25 cellular contexts compared by ENCODE assay signal in genomic region chr2:148096012-148096411, GRCh38.
DNase-seq lines count a peak whose midpoint lies in the region; ATAC-seq, FAIRE-seq and TF ChIP-seq lines count a peak whose summit lies in the region.
"Had no signal": no experiment of that assay in that cellular context is flagged by ENCODE, and none has a peak within 500 bp of the region (broad histone marks: within the 10 kb centered on the region; RNA-seq: fewer than 3 reads in every experiment).

No MANE protein-coding gene starts in this region.

- BruUV-seq in Panc1 (replicated peaks; lab: Mats Ljungman, UMichigan) (no TSS peak), endothelial cell of umbilical vein (replicated peaks; lab: Mats Ljungman, UMichigan) (no TSS peak)

- no peak for TF ChIP-seq EP300 in tibial nerve (IDR thresholded peaks at IDR 0.05)

- ATAC-seq in Panc1: no peak
- ATAC-seq: activated T-helper 17 cell treated with anti-CD3 and anti-CD28 coated beads, Interleukin-2, amount 50 U/mL, for 72 hours; left lung; stimulated activated naive CD8-positive, alpha-beta T cell treated with anti-CD3 and anti-CD28 coated beads, Interleukin-15, amount 100 ng/mL, for 72 hours had no signal

- intact Hi-C loops in Panc1 (cut with micrococcal nuclease; ENCODE audit: unreplicated experiment) (no loop called here), endothelial cell of umbilical vein (cut with micrococcal nuclease) (loop anchor here (2.0 to 10.0 kb wide), 3 partner anchors 75 to 1951 kb away; partner anchors contain the start of genes MBD5 and ORC4)

- H3K36me3 ChIP-seq in Panc1 (ENCODE audit: control insufficient read depth, insufficient read depth, low read length): no peaks in the 10 kb centered on the region
- no peaks in the 10 kb centered on the region for H3K36me3 ChIP-seq in endothelial cell of umbilical vein (ENCODE audit: control insufficient read depth in 2 of 2, extremely low read depth in 1 of 2, insufficient read depth in 2 of 2, low read length in 2 of 2)
- H3K36me3 ChIP-seq in smooth muscle cell (ENCODE audit: low read depth): no peaks in the 10 kb centered on the region
- H3K36me3 ChIP-seq in tibial nerve: no peaks in the 10 kb centered on the region
- H3K36me3 ChIP-seq: brain microvascular endothelial cell, left lung, spleen, vagina had no signal

- in situ Hi-C loops in Panc1 (cut with HindIII; ENCODE audit: low pct_unique_long_range_greater_than_20kb, low sequenced_read_pairs): no loop called here

- H2AFZ ChIP-seq in endothelial cell of umbilical vein (ENCODE audit: low read depth, low read length) (no peak overlapping the region), smooth muscle cell (ENCODE audit: low read depth) (no peak overlapping the region)

- peak; percentile 84 for FAIRE-seq in endothelial cell of umbilical vein (lab: Jason Lieb, UNC)
- no peak for FAIRE-seq in GM12892 (lab: Jason Lieb, UNC)

- no peaks in the 10 kb centered on the region for H3F3A ChIP-seq in smooth muscle cell (ENCODE audit: low read depth)

- H3K4me2 ChIP-seq in endothelial cell of umbilical vein (ENCODE audit: insufficient read depth, low read length) (no peak overlapping the region), smooth muscle cell (peak overlapping the region; percentile 6)
- H3K4me2 ChIP-seq: KMS-11 had no signal

- dilution Hi-C loops in endothelial cell of umbilical vein (cut with MboI; ENCODE audit: extremely low pct_ligation_motif_present, low sequenced_read_pairs): no loop called here

- CTCF ChIA-PET in Panc1 (lab: Charles Lee) (no interaction called here), endothelial cell of umbilical vein (lab: Charles Lee) (interaction anchor here (1.0 to 2.0 kb wide), 3 partner anchors 9 to 76 kb away, joined by 3 to 7 read pairs (median 3); partner anchors contain the start of genes MBD5 and ORC4)

- H4K20me1 ChIP-seq in endothelial cell of umbilical vein (replicated peaks; ENCODE audit: control insufficient read depth, extremely low read depth, insufficient read depth, low read length) (no peaks in the 10 kb centered on the region), smooth muscle cell (ENCODE audit: low read depth) (peaks cover 18% of the 10 kb centered on the region)

- H3K9me1 ChIP-seq in endothelial cell of umbilical vein (replicated peaks; ENCODE audit: control insufficient read depth, extremely low read depth, insufficient read depth, low read length): no peaks in the 10 kb centered on the region

- H3K27ac ChIP-seq in Panc1 (ENCODE audit: low read length): no peak overlapping the region
- H3K27ac ChIP-seq in endothelial cell of umbilical vein (ENCODE audit: insufficient read depth, low read depth, low read length): no peak overlapping the region
- peak overlapping the region; percentile 14 for H3K27ac ChIP-seq in smooth muscle cell (ENCODE audit: low read depth)
- H3K27ac ChIP-seq in tibial nerve: no peak overlapping the region
- H3K27ac ChIP-seq: brain microvascular endothelial cell, KMS-11, left lung, spleen, vagina had no signal

- TF ChIP-seq POLR2A in endothelial cell of umbilical vein (IDR thresholded peaks at IDR 0.05; ENCODE audit: low read depth, low read length) (no peak), GM12892 (IDR thresholded peaks at IDR 0.05; ENCODE audit: low read depth, low read length) (no peak), tibial nerve (IDR thresholded peaks at IDR 0.05) (no peak)

- DNase-seq in ELR (ENCODE audit: low read depth) (peak; percentile 25), Panc1 (ENCODE audit: low read depth, low spot score) (no peak), endothelial cell of umbilical vein (ENCODE audit: low read depth, low spot score) (peak; percentile 33), smooth muscle cell (lab: John Stamatoyannopoulos, UW; ENCODE audit: unreplicated experiment) (no peak), GM12892 (ENCODE audit: insufficient read length) (no peak), tibial nerve (ENCODE audit: low spot score in 2 of 2) (no peak), glomerular visceral epithelial cell (ENCODE audit: extremely low spot score) (no peak)
- DNase-seq: activated CD4-positive, alpha-beta T cell treated with anti-CD3 and anti-CD28 coated beads for 48 hours; activated naive CD4-positive, alpha-beta T cell treated with anti-CD3 and anti-CD28 coated beads, Interleukin-2, amount 10 ng/mL, durations not matched to agents 7 days and 5 days; brain microvascular endothelial cell; DND-41; effector CD4-positive, alpha-beta T cell; H9; head of caudate nucleus; islet precursor cell; left lung; NCI-H1436; NCI-H82; spleen; stimulated activated CD4-positive, alpha-beta T cell treated with anti-CD3 and anti-CD28 coated beads, Interleukin-2, amount 100 ng/mL, for 24 hours; stimulated activated naive CD8-positive, alpha-beta T cell treated with anti-CD3 and anti-CD28 coated beads, Interleukin-15, amount 100 ng/mL, for 72 hours; T1000 had no signal

- TF ChIP-seq CTCF in Panc1 (IDR thresholded peaks at IDR 0.05) (peak; percentile 8; the same call in 1 of the 2 replicates), endothelial cell of umbilical vein (IDR thresholded peaks at IDR 0.05; ENCODE audit: extremely low read depth in 1 of 2, insufficient read depth in 1 of 2, low read depth in 1 of 2, low read length in 2 of 2) (no peak), smooth muscle cell (IDR thresholded peaks at IDR 0.05; ENCODE audit: borderline replicate concordance, insufficient read depth, poor library complexity, severe bottlenecking) (no peak), tibial nerve (IDR thresholded peaks at IDR 0.05) (no peak)

- H3K9ac ChIP-seq in endothelial cell of umbilical vein (replicated peaks; ENCODE audit: extremely low read depth, insufficient read depth, low read length) (peak overlapping the region; percentile 9), smooth muscle cell (ENCODE audit: low read depth) (no peak overlapping the region)
- H3K9ac ChIP-seq: KMS-11 had no signal

- H3K4me1 ChIP-seq in Panc1 (ENCODE audit: control insufficient read depth, insufficient read depth, low read length): no peaks in the 10 kb centered on the region
- H3K4me1 ChIP-seq in endothelial cell of umbilical vein (ENCODE audit: control insufficient read depth, extremely low read depth, insufficient read depth, low read length): peaks cover 9% of the 10 kb centered on the region
- H3K4me1 ChIP-seq in smooth muscle cell (ENCODE audit: low read depth): no peaks in the 10 kb centered on the region
- H3K4me1 ChIP-seq in tibial nerve: no peaks in the 10 kb centered on the region
- H3K4me1 ChIP-seq: left lung, spleen, vagina had no signal

- H3K9me3 ChIP-seq in Panc1 (ENCODE audit: control insufficient read depth, insufficient read depth, low read depth, low read length) (no peaks in the 10 kb centered on the region), endothelial cell of umbilical vein (replicated peaks; ENCODE audit: control insufficient read depth, insufficient read depth, low read length) (no peaks in the 10 kb centered on the region), smooth muscle cell (replicated peaks; ENCODE audit: low read depth) (no peaks in the 10 kb centered on the region), tibial nerve (peaks cover 0 to 10% (median 0%) of the 10 kb centered on the region in 4 donors)
- H3K9me3 ChIP-seq: left lung, vagina had no signal

- POLR2A ChIA-PET in Panc1 (lab: Charles Lee) (no interaction called here), endothelial cell of umbilical vein (lab: Charles Lee) (no interaction called here)

- no peak overlapping the region for H3K4me3 ChIP-seq in Panc1 (ENCODE audit: low read depth in 2 of 2, low read length in 2 of 2)
- no peak overlapping the region for H3K4me3 ChIP-seq in endothelial cell of umbilical vein (replicated peaks in 1 of 3; ENCODE audit: insufficient read depth in 1 of 3, low read depth in 1 of 3, low read length in 3 of 3)
- H3K4me3 ChIP-seq in smooth muscle cell: no peak overlapping the region
- no peak overlapping the region for H3K4me3 ChIP-seq in tibial nerve
- H3K4me3 ChIP-seq: left lung, spleen, vagina had no signal

- H3K27me3 ChIP-seq in Panc1 (ENCODE audit: control insufficient read depth, insufficient read depth, low read length) (no peaks in the 10 kb centered on the region), endothelial cell of umbilical vein (ENCODE audit: control insufficient read depth in 2 of 2, insufficient read depth in 2 of 2, low read length in 2 of 2) (no peaks in the 10 kb centered on the region), smooth muscle cell (ENCODE audit: low read depth) (no peaks in the 10 kb centered on the region), tibial nerve (no peaks in the 10 kb centered on the region)
- H3K27me3 ChIP-seq: brain microvascular endothelial cell, left lung, spleen, vagina had no signal

- H3K79me2 ChIP-seq in endothelial cell of umbilical vein (ENCODE audit: control insufficient read depth, insufficient read depth, low read length) (no peaks in the 10 kb centered on the region), smooth muscle cell (ENCODE audit: low read depth) (no peaks in the 10 kb centered on the region)

TF ChIP-seq in endothelial cell of umbilical vein, 7 proteins besides CTCF, POLR2A, EP300 and RAD21:
- no peak for TF ChIP-seq MAX (IDR thresholded peaks at IDR 0.05; ENCODE audit: insufficient read depth, insufficient read length)
- no peak for TF ChIP-seq MYC (IDR thresholded peaks at IDR 0.05; ENCODE audit: low read depth, low read length)
- TF ChIP-seq EZH2 (IDR thresholded peaks at IDR 0.05; ENCODE audit: borderline replicate concordance, low read depth, low read length, severe bottlenecking): no peak
- no peak for TF ChIP-seq GATA2 (IDR thresholded peaks at IDR 0.05; ENCODE audit: insufficient read depth, insufficient read length, low read depth, low read length)
- TF ChIP-seq JUN (IDR thresholded peaks at IDR 0.05; ENCODE audit: borderline replicate concordance, insufficient read depth, insufficient read length, low read depth): no peak
- no peak for TF ChIP-seq POLR2AphosphoS5 (IDR thresholded peaks at IDR 0.05; ENCODE audit: insufficient read depth, low read depth, low read length)
- no peak for TF ChIP-seq FOS (IDR thresholded peaks at IDR 0.05; ENCODE audit: borderline replicate concordance, insufficient read depth, low read length)

Comparison
In these comparisons a context has a peak if more than half of its experiments do, and no peak if none do; other contexts are left out.
1. DNase-seq: peak in ELR (single experiment) and endothelial cell of umbilical vein (single experiment); none in Panc1 (single experiment), smooth muscle cell (single experiment), GM12892 (single experiment), tibial nerve (0 of 2) and glomerular visceral epithelial cell (single experiment).